Comparison of ENCODE assay signal across 21 cellular contexts in genomic region chr2:211258646-211259335, GRCh38.
A peak's percentile ranks its signal among the peaks of the same experiment; 100 is the strongest.
DNase-seq lines count a peak whose midpoint lies in the region; ATAC-seq, FAIRE-seq and TF ChIP-seq lines count a peak whose summit lies in the region.
"Had no signal": no experiment of that assay in that cellular context is flagged by ENCODE, and none has a peak within 500 bp of the region (broad histone marks: within the 10 kb centered on the region; RNA-seq: fewer than 3 reads in every experiment).

No MANE protein-coding gene starts in this region.

- no peak for DNase-seq in HepG2 (ENCODE audit: low spot score)
- DNase-seq in right lobe of liver, result no peak
- DNase-seq in SK-N-MC (ENCODE audit: low read depth, low spot score), result peak; percentile 82
- DNase-seq: AML-193; Caco-2; Calu3; CD4-positive, alpha-beta T cell; CD8-positive, alpha-beta T cell; DMS79 treated with DMSO at 0.1 percent for 48 hours; GF-D8 had no signal

- intact Hi-C loops in HepG2 (cut with micrococcal nuclease; ENCODE audit: unreplicated experiment) (no loop called here), right lobe of liver (cut with DNase I) (no loop called here)

- H3K4me3 ChIP-seq in HepG2 (replicated peaks in 1 of 3; ENCODE audit: insufficient read depth in 1 of 3, low read depth in 2 of 3, low read length in 3 of 3) (no peak overlapping the region), right lobe of liver (no peak overlapping the region), SK-N-MC (peak overlapping the region; percentile 52), neural cell (ENCODE audit: low read length) (no peak overlapping the region)
- H3K4me3 ChIP-seq: BLaER1 treated with 17β-estradiol and CSF1 and Interleukin-3, amounts not matched to agents 10 nM and 100 nM had no signal

- TF ChIP-seq RAD21 in HepG2 (CRISPR knock-in tag; IDR thresholded peaks at IDR 0.05), result no peak
- TF ChIP-seq RAD21 in neural cell (conservative IDR thresholded peaks at IDR 0.05), result no peak

- no peaks in the 10 kb centered on the region for H4K20me1 ChIP-seq in HepG2 (ENCODE audit: insufficient read depth, low read length)
- no peaks in the 10 kb centered on the region for H4K20me1 ChIP-seq in neural cell (ENCODE audit: insufficient read depth)
- H4K20me1 ChIP-seq: BLaER1 treated with 17β-estradiol and CSF1 and Interleukin-3, amounts not matched to agents 10 nM and 100 nM had no signal

- POLR2A ChIA-PET in HepG2 (lab: Yijun Ruan, JAX), result no interaction called here

- CTCF ChIA-PET in HepG2 (lab: Yijun Ruan, JAX; ENCODE audit: low intra/inter-chr PET ratio, low total read pairs), result no interaction called here

- H3K9me2 ChIP-seq in neural cell (ENCODE audit: insufficient read depth, low read length), result no peaks in the 10 kb centered on the region

- no peak for FAIRE-seq in HepG2 (lab: Jason Lieb, UNC)
- FAIRE-seq: A204.1, D721Med, G401.6, GM12891, GM19239 had no signal

- H2AFZ ChIP-seq in HepG2 (ENCODE audit: low read length) (no peak overlapping the region), neural cell (ENCODE audit: low read depth, low read length) (no peak overlapping the region)

- no peak for TF ChIP-seq CTCF in HepG2 (CRISPR knock-in tag; IDR thresholded peaks at IDR 0.05)
- no peak for TF ChIP-seq CTCF in right lobe of liver (IDR thresholded peaks at IDR 0.05)
- no peak for TF ChIP-seq CTCF in neural cell (IDR thresholded peaks at IDR 0.05; ENCODE audit: poor library complexity, severe bottlenecking)

- H3F3A ChIP-seq in neural cell (ENCODE audit: insufficient read depth, low read length, poor library complexity, severe bottlenecking), result no peaks in the 10 kb centered on the region

- TF ChIP-seq EP300 in HepG2 (IDR thresholded peaks at IDR 0.05; ENCODE audit: low read depth in 2 of 2, low read length in 2 of 2) (no peak), HepG2 (CRISPR knock-in tag; IDR thresholded peaks at IDR 0.05; ENCODE audit: borderline replicate concordance) (no peak), neural cell (conservative IDR thresholded peaks at IDR 0.05; ENCODE audit: poor library complexity, severe bottlenecking) (no peak)

- no TSS peak for BruUV-seq in HepG2 (replicated peaks; lab: Mats Ljungman, UMichigan)

- H3K27me3 ChIP-seq in HepG2 (ENCODE audit: control insufficient read depth in 1 of 2, insufficient read depth in 2 of 2, low read length in 2 of 2) (no peaks in the 10 kb centered on the region; a peak in 1 of 5 replicates), right lobe of liver (no peaks in the 10 kb centered on the region), neural cell (ENCODE audit: insufficient read depth, low read depth, low read length) (no peaks in the 10 kb centered on the region)
- H3K27me3 ChIP-seq: BLaER1 treated with 17β-estradiol and CSF1 and Interleukin-3, amounts not matched to agents 10 nM and 100 nM had no signal

- H3K27ac ChIP-seq in HepG2 (ENCODE audit: extremely low read length, insufficient read depth, low read length) (no peak overlapping the region), right lobe of liver (no peak overlapping the region), SK-N-MC (peak overlapping the region; percentile 97), neural cell (ENCODE audit: low read length) (peak overlapping the region; percentile 15)
- H3K27ac ChIP-seq: 22Rv1; BLaER1 treated with 17β-estradiol and CSF1 and Interleukin-3, amounts not matched to agents 10 nM and 100 nM; C4-2B had no signal

- H3K79me2 ChIP-seq in HepG2 (ENCODE audit: insufficient read depth, low read length), result no peaks in the 10 kb centered on the region
- H3K79me2 ChIP-seq in neural cell (replicated peaks; ENCODE audit: insufficient read depth, low read length), result no peaks in the 10 kb centered on the region

- H3K9ac ChIP-seq in HepG2 (ENCODE audit: insufficient read depth, low read depth, low read length) (no peak overlapping the region), SK-N-MC (ENCODE audit: insufficient read length) (peak overlapping the region; percentile 51), neural cell (ENCODE audit: low read length) (no peak overlapping the region)
- H3K9ac ChIP-seq: BLaER1 treated with 17β-estradiol and CSF1 and Interleukin-3, amounts not matched to agents 10 nM and 100 nM had no signal

- TF ChIP-seq POLR2A in HepG2 (IDR thresholded peaks at IDR 0.05; ENCODE audit: insufficient read depth in 1 of 2, low read depth in 2 of 2, low read length in 2 of 2), result no peak
- no peak for TF ChIP-seq POLR2A in right lobe of liver (IDR thresholded peaks at IDR 0.05)

- in situ Hi-C loops in HepG2 (cut with HindIII; ENCODE audit: extremely low pct_ligation_motif_present, low pct_unique_long_range_greater_than_20kb), result no loop called here

- H3K4me2 ChIP-seq in HepG2 (ENCODE audit: low read depth, low read length), result no peak overlapping the region
- no peak overlapping the region for H3K4me2 ChIP-seq in neural cell (ENCODE audit: low read length)

- H3K36me3 ChIP-seq in HepG2 (replicated peaks in 1 of 2; ENCODE audit: control insufficient read depth in 1 of 2, insufficient read depth in 2 of 2, low read length in 2 of 2), result no peaks in the 10 kb centered on the region
- H3K36me3 ChIP-seq in right lobe of liver, result no peaks in the 10 kb centered on the region
- no peaks in the 10 kb centered on the region; the same call in 1 of the 2 replicates for H3K36me3 ChIP-seq in SK-N-MC (ENCODE audit: insufficient read depth, low read length)
- H3K36me3 ChIP-seq in neural cell (ENCODE audit: insufficient read depth, low read length), result no peaks in the 10 kb centered on the region
- H3K36me3 ChIP-seq: BLaER1 treated with 17β-estradiol and CSF1 and Interleukin-3, amounts not matched to agents 10 nM and 100 nM had no signal

- H3K9me3 ChIP-seq in HepG2 (ENCODE audit: low read length) (no peaks in the 10 kb centered on the region), right lobe of liver (no peaks in the 10 kb centered on the region), SK-N-MC (ENCODE audit: low read depth, low read length) (0 out of 2 replicates have a peak, but pooled peaks cover 5% of the 10 kb centered on the region), neural cell (ENCODE audit: low read length) (no peaks in the 10 kb centered on the region)
- H3K9me3 ChIP-seq: Caco-2 had no signal

- 2% methylated on average over 1 of the region's 1 CpG for WGBS in HepG2 (ENCODE audit: low lambda C conversion rate)
- WGBS in right lobe of liver (ENCODE audit: insufficient coverage, low coverage, low lambda C conversion rate, missing lambda C conversion rate), result 56% methylated on average over 1 of the region's 1 CpG

- ATAC-seq in HepG2, result no peak
- ATAC-seq in right lobe of liver, result no peak
- ATAC-seq in HG02840 (IDR thresholded peaks at IDR 0.05; ENCODE audit: low FRiP score, unreplicated experiment), result no peak
- no peak for ATAC-seq in GM21717 (IDR thresholded peaks at IDR 0.05; ENCODE audit: unreplicated experiment)
- ATAC-seq: CD8-positive, alpha-beta T cell had no signal

- H3K4me1 ChIP-seq in HepG2 (ENCODE audit: insufficient read depth, low read length), result no peaks in the 10 kb centered on the region
- H3K4me1 ChIP-seq in right lobe of liver, result no peaks in the 10 kb centered on the region
- H3K4me1 ChIP-seq: Caco-2 had no signal

TF ChIP-seq in HepG2, 621 proteins besides CTCF, POLR2A, EP300 and RAD21 (continues in another document):
- no peak for TF ChIP-seq POLR2AphosphoS2 (IDR thresholded peaks at IDR 0.05; ENCODE audit: low read depth, low read length)
- no peak for TF ChIP-seq MLXIP (CRISPR knock-in tag; IDR thresholded peaks at IDR 0.05; ENCODE audit: borderline replicate concordance)
- no peak for TF ChIP-seq IKZF4 (CRISPR knock-in tag; IDR thresholded peaks at IDR 0.05; ENCODE audit: borderline replicate concordance, low read depth, not compliant biosample characterization)

TF ChIP-seq in neural cell, 6 proteins besides CTCF, POLR2A, EP300 and RAD21:
- TF ChIP-seq SMC3 (conservative IDR thresholded peaks at IDR 0.05; ENCODE audit: poor library complexity) (no peak), EZH2 (IDR thresholded peaks at IDR 0.05; ENCODE audit: borderline replicate concordance, insufficient read depth, low read length, poor library complexity, severe bottlenecking) (no peak), REST (IDR thresholded peaks at IDR 0.05; ENCODE audit: borderline replicate concordance) (no peak), POLR2AphosphoS5 (IDR thresholded peaks at IDR 0.05) (no peak), TAF1 (IDR thresholded peaks at IDR 0.05; ENCODE audit: low read depth) (no peak), MXI1 (conservative IDR thresholded peaks at IDR 0.05; ENCODE audit: poor library complexity, severe bottlenecking) (no peak)
TF ChIP-seq in neural cell: peak in this region for 0.

Comparison
In these comparisons a context has a peak if more than half of its experiments do, and no peak if none do; other contexts are left out.
1. H3K27ac ChIP-seq: peak in SK-N-MC (single experiment) and neural cell (single experiment); none in HepG2 (single experiment) and right lobe of liver (0 of 3).